Comparison of ENCODE assay signal across 15 cellular contexts in the genomic region with DNA sequence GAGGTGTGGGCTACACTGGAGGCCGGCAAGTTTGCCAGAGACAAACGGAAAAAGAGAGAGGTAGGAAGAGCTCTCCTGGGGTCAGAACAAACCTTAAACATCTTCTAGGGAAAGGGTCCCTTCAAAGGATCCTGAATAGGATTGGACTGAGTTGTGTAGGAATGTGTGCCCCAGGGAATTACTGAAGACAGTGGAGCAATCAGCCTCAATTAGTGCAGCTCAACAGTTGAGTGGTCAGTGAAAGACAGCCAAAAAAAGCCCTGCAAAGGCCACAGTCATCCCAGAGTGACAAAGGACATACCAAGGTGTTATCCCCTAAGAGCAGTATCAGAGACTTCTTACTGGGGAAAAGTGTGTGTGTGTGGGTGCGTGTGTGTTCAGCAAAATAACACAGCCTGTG.
A peak's percentile ranks its signal among the peaks of the same experiment; 100 is the strongest.
DNase-seq lines count a peak whose midpoint lies in the region; ATAC-seq and TF ChIP-seq lines count a peak whose summit lies in the region.
"Had no signal": no experiment of that assay in that cellular context is flagged by ENCODE, and none has a peak within 500 bp of the region (broad histone marks: within the 10 kb centered on the region; RNA-seq: fewer than 3 reads in every experiment).

No MANE protein-coding gene starts in this region.

- no peak overlapping the region for H3K4me3 ChIP-seq in CD4-positive, CD25-positive, alpha-beta regulatory T cell (ENCODE audit: low read depth, low read length)
- H3K4me3 ChIP-seq in DND-41 (ENCODE audit: low read depth in 1 of 2, low read length in 2 of 2) = peak overlapping the region in 1 of 2 experiments; percentile 45; a peak in 2 of 4 replicates
- H3K4me3 ChIP-seq in naive thymus-derived CD4-positive, alpha-beta T cell (ENCODE audit: low read length) = no peak overlapping the region
- H3K4me3 ChIP-seq in SJCRH30 = no peak overlapping the region
- H3K4me3 ChIP-seq: coronary artery, tibial nerve had no signal

- H3K9me3 ChIP-seq in CD4-positive, CD25-positive, alpha-beta regulatory T cell (ENCODE audit: control insufficient read depth in 2 of 2, low read length in 2 of 2) = no peaks in the 10 kb centered on the region
- H3K9me3 ChIP-seq in DND-41 (ENCODE audit: insufficient read depth, low read length, severe bottlenecking) (no peaks in the 10 kb centered on the region), SJCRH30 (replicated peaks) (no peaks in the 10 kb centered on the region)
- H3K9me3 ChIP-seq in naive thymus-derived CD4-positive, alpha-beta T cell (ENCODE audit: control insufficient read depth in 2 of 3, low read length in 3 of 3) = no peaks in the 10 kb centered on the region
- H3K9me3 ChIP-seq: tibial nerve had no signal

- ATAC-seq in CD4-positive, CD25-positive, alpha-beta regulatory T cell (ENCODE audit: low read depth in 2 of 2) = no peak
- no peak for ATAC-seq in DND-41 (ENCODE audit: insufficient read depth, low read depth)
- ATAC-seq in naive thymus-derived CD4-positive, alpha-beta T cell = no peak

- H3K27ac Mint-ChIP-seq in CD4-positive, CD25-positive, alpha-beta regulatory T cell = peak overlapping the region; percentile 77 to 94 (median 89)
- peak overlapping the region; percentile 36 for H3K27ac Mint-ChIP-seq in activated T-helper 1 cell treated with anti-CD3 and anti-CD28 coated beads, Interleukin-12 subunit alpha, Interleukin-12 subunit beta, Interleukin-2, Interleukin-4 antibody, amounts not matched to agents 30 ng/mL and 10 ng/mL and 1 ng/mL, durations not matched to agents 14 hours and 24 hours and 36 hours
- H3K27ac Mint-ChIP-seq in naive thymus-derived CD4-positive, alpha-beta T cell = peak overlapping the region; percentile 82 to 96 (median 91)
- no peak overlapping the region for H3K27ac Mint-ChIP-seq in progenitor cell of endocrine pancreas

- peaks cover 10% of the 10 kb centered on the region; the same call in 1 of the 2 replicates for H4K20me1 ChIP-seq in DND-41 (ENCODE audit: insufficient read depth, low read length)

- POLR2A ChIA-PET in naive thymus-derived CD4-positive, alpha-beta T cell (lab: Charles Lee) = interaction anchor here (0.5 to 11.6 kb wide), 10 partner anchors 9 to 849 kb away, joined by 3 to 125 read pairs (median 5); a partner anchor contains a TSS

- no peaks in the 10 kb centered on the region for H3K9me3 Mint-ChIP-seq in CD4-positive, CD25-positive, alpha-beta regulatory T cell
- no peaks in the 10 kb centered on the region for H3K9me3 Mint-ChIP-seq in activated T-helper 1 cell treated with anti-CD3 and anti-CD28 coated beads, Interleukin-12 subunit alpha, Interleukin-12 subunit beta, Interleukin-2, Interleukin-4 antibody, amounts not matched to agents 30 ng/mL and 10 ng/mL and 1 ng/mL, durations not matched to agents 14 hours and 24 hours and 36 hours
- peaks cover 0 to 4% (median 0%) of the 10 kb centered on the region in 11 donors for H3K9me3 Mint-ChIP-seq in naive thymus-derived CD4-positive, alpha-beta T cell
- no peaks in the 10 kb centered on the region for H3K9me3 Mint-ChIP-seq in progenitor cell of endocrine pancreas (ENCODE audit: low read depth)

- CTCF ChIA-PET in naive thymus-derived CD4-positive, alpha-beta T cell (lab: Charles Lee) = interaction anchor here (0.6 to 11.7 kb wide), 6 partner anchors 57 to 308 kb away, joined by 3 to 147 read pairs (median 4); no protein-coding TSS in a partner anchor

- peaks cover 28% of the 10 kb centered on the region for H3K79me2 ChIP-seq in DND-41 (ENCODE audit: insufficient read depth, low read length)

- no peak for TF ChIP-seq CTCF in DND-41 (IDR thresholded peaks at IDR 0.05; ENCODE audit: borderline replicate concordance, extremely low read depth, low read length, poor library complexity, severe bottlenecking)
- no peak for TF ChIP-seq CTCF in progenitor cell of endocrine pancreas (IDR thresholded peaks at IDR 0.05; ENCODE audit: unreplicated experiment)

- DNase-seq in CD4-positive, CD25-positive, alpha-beta regulatory T cell = no peak
- DNase-seq in DND-41 (no peak), SJCRH30 (no peak), DMS53 (lab: John Stamatoyannopoulos, UW) (no peak), progenitor cell of endocrine pancreas (ENCODE audit: low spot score, unreplicated experiment) (no peak)
- DNase-seq in activated T-helper 1 cell treated with anti-CD3 and anti-CD28 coated beads, Interleukin-12 subunit alpha, Interleukin-12 subunit beta, Interleukin-2, Interleukin-4 antibody, amounts not matched to agents 30 ng/mL and 10 ng/mL and 1 ng/mL, durations not matched to agents 14 hours and 24 hours and 36 hours (ENCODE audit: low spot score) = no peak
- no peak for DNase-seq in naive thymus-derived CD4-positive, alpha-beta T cell
- DNase-seq: activated effector memory CD4-positive, alpha-beta T cell treated with anti-CD3 and anti-CD28 coated beads, Interleukin-2, amount 50 U/mL, for 16 hours; NCI-H1105; NCI-H2081; NCI-H526; stimulated activated naive CD4-positive, alpha-beta T cell treated with Interleukin-2 at 50 U/mL for 16 hours had no signal

- peaks cover 43% of the 10 kb centered on the region for H3K4me1 ChIP-seq in CD4-positive, CD25-positive, alpha-beta regulatory T cell (ENCODE audit: control insufficient read depth, insufficient read depth, low read length, poor library complexity, severe bottlenecking)
- H3K4me1 ChIP-seq in DND-41 (ENCODE audit: insufficient read depth, low read length) (peaks cover 100% of the 10 kb centered on the region), SJCRH30 (peaks cover 26% of the 10 kb centered on the region)
- H3K4me1 ChIP-seq in naive thymus-derived CD4-positive, alpha-beta T cell (ENCODE audit: control insufficient read depth in 2 of 2, insufficient read depth in 2 of 2, low read length in 2 of 2) = peaks cover 19 to 44% of the 10 kb centered on the region in 2 donors

- no peak overlapping the region for H2AFZ ChIP-seq in DND-41 (ENCODE audit: low read depth, low read length)

- intact Hi-C loops in activated T-helper 1 cell treated with anti-CD3 and anti-CD28 coated beads, Interleukin-12 subunit alpha, Interleukin-12 subunit beta, Interleukin-2, Interleukin-4 antibody, amounts not matched to agents 30 ng/mL and 10 ng/mL and 1 ng/mL, durations not matched to agents 14 hours and 24 hours and 36 hours (cut with micrococcal nuclease) = loop anchor here (10.0 kb wide), 1 partner anchor 545 kb away; no protein-coding TSS in a partner anchor
- intact Hi-C loops in naive thymus-derived CD4-positive, alpha-beta T cell (cut with micrococcal nuclease) = loop anchor here (5.0 to 10.0 kb wide), 5 partner anchors 258 to 1597 kb away; a partner anchor contains a TSS

- peaks cover 62% of the 10 kb centered on the region for H3K36me3 ChIP-seq in CD4-positive, CD25-positive, alpha-beta regulatory T cell (ENCODE audit: control insufficient read depth, insufficient read depth, low read length)
- H3K36me3 ChIP-seq in DND-41 (ENCODE audit: insufficient read depth, low read length) (peaks cover 80% of the 10 kb centered on the region), SJCRH30 (no peaks in the 10 kb centered on the region)
- H3K36me3 ChIP-seq in naive thymus-derived CD4-positive, alpha-beta T cell (ENCODE audit: control insufficient read depth in 2 of 3, insufficient read depth in 3 of 3, low read length in 3 of 3) = peaks cover 21 to 59% (median 27%) of the 10 kb centered on the region in 3 experiments

- peak overlapping the region; percentile 66 for H3K27ac ChIP-seq in CD4-positive, CD25-positive, alpha-beta regulatory T cell (ENCODE audit: insufficient read depth, low read length, poor library complexity, severe bottlenecking)
- H3K27ac ChIP-seq in DND-41 (ENCODE audit: low read length) (peak overlapping the region; percentile 96), SJCRH30 (no peak overlapping the region)
- H3K27ac ChIP-seq in naive thymus-derived CD4-positive, alpha-beta T cell (ENCODE audit: low read depth, low read length) = peak overlapping the region; percentile 68
- H3K27ac ChIP-seq: coronary artery, tibial nerve had no signal

- H3K9ac ChIP-seq in DND-41 (ENCODE audit: low read depth, low read length) = peak overlapping the region; percentile 60

- H3K4me2 ChIP-seq in DND-41 (ENCODE audit: insufficient read depth, low read length) = peak overlapping the region; percentile 60

- H3K4me3 Mint-ChIP-seq in CD4-positive, CD25-positive, alpha-beta regulatory T cell = peak overlapping the region; percentile 26 to 87 (median 79)
- no peak overlapping the region for H3K4me3 Mint-ChIP-seq in activated T-helper 1 cell treated with anti-CD3 and anti-CD28 coated beads, Interleukin-12 subunit alpha, Interleukin-12 subunit beta, Interleukin-2, Interleukin-4 antibody, amounts not matched to agents 30 ng/mL and 10 ng/mL and 1 ng/mL, durations not matched to agents 14 hours and 24 hours and 36 hours
- H3K4me3 Mint-ChIP-seq in naive thymus-derived CD4-positive, alpha-beta T cell = peak overlapping the region in 9 of 10 donors; percentile 58 to 84 (median 78)
- H3K4me3 Mint-ChIP-seq in progenitor cell of endocrine pancreas (ENCODE audit: low read depth) = no peak overlapping the region
- H3K4me3 Mint-ChIP-seq: brain had no signal

- H3K4me1 Mint-ChIP-seq in CD4-positive, CD25-positive, alpha-beta regulatory T cell = peaks cover 15 to 68% (median 37%) of the 10 kb centered on the region in 4 donors
- peaks cover 56% of the 10 kb centered on the region for H3K4me1 Mint-ChIP-seq in activated T-helper 1 cell treated with anti-CD3 and anti-CD28 coated beads, Interleukin-12 subunit alpha, Interleukin-12 subunit beta, Interleukin-2, Interleukin-4 antibody, amounts not matched to agents 30 ng/mL and 10 ng/mL and 1 ng/mL, durations not matched to agents 14 hours and 24 hours and 36 hours (ENCODE audit: low read depth)
- peaks cover 42 to 63% (median 53%) of the 10 kb centered on the region in 7 donors for H3K4me1 Mint-ChIP-seq in naive thymus-derived CD4-positive, alpha-beta T cell
- no peaks in the 10 kb centered on the region for H3K4me1 Mint-ChIP-seq in progenitor cell of endocrine pancreas (ENCODE audit: low read depth)

- H3K36me3 Mint-ChIP-seq in CD4-positive, CD25-positive, alpha-beta regulatory T cell = peaks cover 41% of the 10 kb centered on the region
- H3K36me3 Mint-ChIP-seq in activated T-helper 1 cell treated with anti-CD3 and anti-CD28 coated beads, Interleukin-12 subunit alpha, Interleukin-12 subunit beta, Interleukin-2, Interleukin-4 antibody, amounts not matched to agents 30 ng/mL and 10 ng/mL and 1 ng/mL, durations not matched to agents 14 hours and 24 hours and 36 hours (ENCODE audit: low read depth) = peaks cover 53% of the 10 kb centered on the region
- peaks cover 8 to 54% (median 38%) of the 10 kb centered on the region in 5 donors for H3K36me3 Mint-ChIP-seq in naive thymus-derived CD4-positive, alpha-beta T cell
- peaks cover 14% of the 10 kb centered on the region for H3K36me3 Mint-ChIP-seq in progenitor cell of endocrine pancreas (ENCODE audit: insufficient read depth)

- H3K27me3 ChIP-seq in CD4-positive, CD25-positive, alpha-beta regulatory T cell (ENCODE audit: control insufficient read depth, insufficient read depth, low read length) = no peaks in the 10 kb centered on the region
- H3K27me3 ChIP-seq in DND-41 (ENCODE audit: insufficient read depth, low read length, poor library complexity) = no peaks in the 10 kb centered on the region
- no peaks in the 10 kb centered on the region for H3K27me3 ChIP-seq in naive thymus-derived CD4-positive, alpha-beta T cell (ENCODE audit: control insufficient read depth in 2 of 2, insufficient read depth in 2 of 2, low read length in 2 of 2)
- H3K27me3 ChIP-seq in SJCRH30 = no peaks in the 10 kb centered on the region
- H3K27me3 ChIP-seq: tibial nerve had no signal

- H3K27me3 Mint-ChIP-seq in CD4-positive, CD25-positive, alpha-beta regulatory T cell = no peaks in the 10 kb centered on the region
- H3K27me3 Mint-ChIP-seq in activated T-helper 1 cell treated with anti-CD3 and anti-CD28 coated beads, Interleukin-12 subunit alpha, Interleukin-12 subunit beta, Interleukin-2, Interleukin-4 antibody, amounts not matched to agents 30 ng/mL and 10 ng/mL and 1 ng/mL, durations not matched to agents 14 hours and 24 hours and 36 hours (ENCODE audit: insufficient read depth) = no peaks in the 10 kb centered on the region
- H3K27me3 Mint-ChIP-seq in naive thymus-derived CD4-positive, alpha-beta T cell = no peaks in the 10 kb centered on the region
- H3K27me3 Mint-ChIP-seq in progenitor cell of endocrine pancreas = no peaks in the 10 kb centered on the region

Comparison
In these comparisons a context has a peak if more than half of its experiments do, and no peak if none do; other contexts are left out.
1. H3K4me3 Mint-ChIP-seq: peak in CD4-positive, CD25-positive, alpha-beta regulatory T cell (4 of 4) and naive thymus-derived CD4-positive, alpha-beta T cell (9 of 10); none in activated T-helper 1 cell treated with anti-CD3 and anti-CD28 coated beads, Interleukin-12 subunit alpha, Interleukin-12 subunit beta, Interleukin-2, Interleukin-4 antibody, amounts not matched to agents 30 ng/mL and 10 ng/mL and 1 ng/mL, durations not matched to agents 14 hours and 24 hours and 36 hours (single experiment) and progenitor cell of endocrine pancreas (single experiment).